Comparison of ENCODE assay signal across 8 cellular contexts in the genomic region with DNA sequence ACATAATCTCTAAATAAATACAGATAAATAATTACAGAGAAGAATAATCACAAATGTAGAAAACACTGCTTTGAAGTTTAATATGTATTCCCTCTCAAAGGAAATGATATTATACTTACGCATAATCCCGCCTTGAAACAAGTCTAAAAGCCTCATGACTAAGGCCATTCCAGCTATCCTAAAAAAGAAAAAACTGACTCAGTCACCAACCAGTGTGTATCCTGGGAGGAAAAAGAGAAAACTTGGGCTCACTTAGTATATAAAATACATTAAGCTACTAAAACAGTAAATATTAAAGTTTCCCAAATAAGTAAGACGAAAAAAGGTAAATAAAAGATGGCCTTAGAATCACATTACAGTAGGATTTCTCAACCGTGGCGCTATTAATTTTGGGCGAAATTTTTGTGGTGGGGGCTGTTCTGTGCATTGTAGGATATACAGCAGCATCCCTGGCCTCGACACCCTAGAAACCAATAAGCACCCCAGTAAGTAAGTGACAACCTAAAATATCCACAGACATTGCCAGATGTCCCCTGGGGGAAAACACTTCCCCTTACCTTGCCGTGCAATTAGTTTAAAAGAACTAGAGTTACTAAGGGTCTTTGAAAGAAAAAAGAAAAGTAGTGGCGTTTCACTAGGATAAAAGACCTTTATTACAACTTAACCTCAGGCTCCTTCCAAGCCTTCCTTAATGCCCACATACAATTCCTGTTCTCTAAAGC. TPM values are rescaled to one million over a fixed set of nuclear protein-coding genes. Genes with fewer than 3 reads are reported as not detected.
DNase-seq lines count a peak whose midpoint lies in the region; ATAC-seq and TF ChIP-seq lines count a peak whose summit lies in the region.

No MANE protein-coding gene starts in this region.

- TF ChIP-seq CTCF in MM.1S (IDR thresholded peaks at IDR 0.05; ENCODE audit: low read length) (no peak), dorsolateral prefrontal cortex (IDR thresholded peaks at IDR 0.05 in 54 of 56, conservative IDR thresholded peaks at IDR 0.05 in 2 of 56; ENCODE audit: low read depth in 1 of 56, partially characterized antibody in 56 of 56) (no peak), nephron (IDR thresholded peaks at IDR 0.05; ENCODE audit: unreplicated experiment in 3 of 3) (no peak)

- peaks cover 29% of the 10 kb centered on the region for H3K4me1 Mint-ChIP-seq in nephron

- no peaks in the 10 kb centered on the region for H3K27me3 Mint-ChIP-seq in nephron (ENCODE audit: low read depth)

- H3K36me3 Mint-ChIP-seq in nephron (ENCODE audit: low read depth), result peaks cover 39% of the 10 kb centered on the region

- H3K4me2 ChIP-seq in BLaER1, result peak overlapping the region; percentile 91
- peak overlapping the region; percentile 84 for H3K4me2 ChIP-seq in MM.1S (ENCODE audit: low read depth, low read length)

- peak overlapping the region; percentile 91 for H3K4me3 ChIP-seq in BLaER1
- peak overlapping the region; percentile 86 for H3K4me3 ChIP-seq in MM.1S (ENCODE audit: low read length)
- H3K4me3 ChIP-seq in dorsolateral prefrontal cortex, result peak overlapping the region; percentile 74 to 100 (median 98)

- H4K20me1 ChIP-seq in BLaER1, result peaks cover 60% of the 10 kb centered on the region
- H4K20me1 ChIP-seq in MM.1S (ENCODE audit: insufficient read depth, low read length), result peaks cover 3% of the 10 kb centered on the region; the same call in 1 of the 2 replicates

- H3K9ac ChIP-seq in BLaER1 (peak overlapping the region; percentile 99), MM.1S (ENCODE audit: low read length) (peak overlapping the region; percentile 95)

- peaks cover 2% of the 10 kb centered on the region; the same call in 1 of the 2 replicates for H3F3A ChIP-seq in MM.1S (ENCODE audit: insufficient read depth, low read length)

- H3K27ac Mint-ChIP-seq in nephron, result peak overlapping the region; percentile 100

- ATAC-seq in HG03135 (IDR thresholded peaks at IDR 0.05; ENCODE audit: unreplicated experiment), result no peak
- ATAC-seq in GM21390 (IDR thresholded peaks at IDR 0.05; ENCODE audit: unreplicated experiment), result no peak

- H3K9me2 ChIP-seq in MM.1S (replicated peaks; ENCODE audit: insufficient read depth, low read length), result no peaks in the 10 kb centered on the region

- intact Hi-C loops in dorsolateral prefrontal cortex (cut with DNase I), result loop anchor here in 1 of 2 donors (10.0 kb wide), 1 partner anchor 771 kb away; the partner anchor contains the start of gene PAIP2

- H3K4me3 Mint-ChIP-seq in nephron, result peak overlapping the region; percentile 97 to 99 (median 99)

- no peaks in the 10 kb centered on the region for H3K27me3 ChIP-seq in BLaER1
- H3K27me3 ChIP-seq in MM.1S (replicated peaks; ENCODE audit: insufficient read depth, low read length), result no peaks in the 10 kb centered on the region
- no peaks in the 10 kb centered on the region for H3K27me3 ChIP-seq in dorsolateral prefrontal cortex

- no peaks in the 10 kb centered on the region for H3K9me3 ChIP-seq in BLaER1
- no peaks in the 10 kb centered on the region for H3K9me3 ChIP-seq in MM.1S (replicated peaks; ENCODE audit: insufficient read depth, low read length)

- H3K36me3 ChIP-seq in BLaER1 (peaks cover 47% of the 10 kb centered on the region), MM.1S (replicated peaks; ENCODE audit: insufficient read depth, low read length) (peaks cover 15% of the 10 kb centered on the region)

- DNase-seq in MM.1S (no peak), dorsolateral prefrontal cortex (no peak), NOMO-1 treated with DMSO at 0.1 percent for 48 hours (lab: John Stamatoyannopoulos, UW; ENCODE audit: unreplicated experiment) (no peak), HuH-7.5 (ENCODE audit: low spot score) (no peak)

- H3K9me3 Mint-ChIP-seq in nephron, result peaks cover 2% of the 10 kb centered on the region

- H3K27ac ChIP-seq in BLaER1 (peak overlapping the region; percentile 100), MM.1S (ENCODE audit: low read length) (peak overlapping the region; percentile 89), dorsolateral prefrontal cortex (peak overlapping the region in 56 of 59 donors; percentile 94 to 100 (median 100))

- peaks cover 61% of the 10 kb centered on the region for H3K79me2 ChIP-seq in MM.1S (ENCODE audit: low read length)

- no peak overlapping the region for H2AFZ ChIP-seq in MM.1S (ENCODE audit: low read length)

- peaks cover 23% of the 10 kb centered on the region for H3K4me1 ChIP-seq in BLaER1
- peaks cover 10% of the 10 kb centered on the region for H3K4me1 ChIP-seq in MM.1S (ENCODE audit: low read length)

RNA-seq across cellular contexts. Expression of gene HSPA9, which starts 1.1 kb away (rescaled TPM):
- 100 to 1,000 TPM; 167 to 280 (median 215) TPM for total RNA-seq in dorsolateral prefrontal cortex

RNA-seq across cellular contexts. Expression of gene ETF1, which starts 31.1 kb away (rescaled TPM):
- 10 to 100 TPM; 35.2 to 73.6 (median 57.5) TPM for total RNA-seq in dorsolateral prefrontal cortex
